14 cellular contexts compared by ENCODE assay signal in genomic region chr1:228900099-228900965, GRCh38.
DNase-seq lines count a peak whose midpoint lies in the region; ATAC-seq and TF ChIP-seq lines count a peak whose summit lies in the region.
"Had no signal": no experiment of that assay in that cellular context is flagged by ENCODE, and none has a peak within 500 bp of the region (broad histone marks: within the 10 kb centered on the region; RNA-seq: fewer than 3 reads in every experiment).

No MANE protein-coding gene starts in this region.

- H3K4me3 ChIP-seq in Peyer's patch (no peak overlapping the region), Caco-2 (ENCODE audit: low read depth, low read length) (no peak overlapping the region)
- H3K4me3 ChIP-seq: coronary artery had no signal

- H3K36me3 ChIP-seq in Peyer's patch, result no peaks in the 10 kb centered on the region
- H3K36me3 ChIP-seq in Caco-2 (ENCODE audit: control insufficient read depth, insufficient read depth, low read length), result no peaks in the 10 kb centered on the region

- H3K4me1 ChIP-seq in Peyer's patch (peaks cover 0 to 18% (median 0%) of the 10 kb centered on the region in 4 donors), Caco-2 (peaks cover 4% of the 10 kb centered on the region; the same call in 1 of the 2 replicates)
- H3K4me1 ChIP-seq: parathyroid adenoma had no signal

- H3K36me3 Mint-ChIP-seq in Caco-2 (ENCODE audit: insufficient read depth, unreplicated experiment), result no peaks in the 10 kb centered on the region
- H3K36me3 Mint-ChIP-seq: CD8-positive, alpha-beta T cell had no signal

- no peaks in the 10 kb centered on the region for H3K9me3 ChIP-seq in Peyer's patch
- H3K9me3 ChIP-seq in Caco-2, result no peaks in the 10 kb centered on the region

- no peaks in the 10 kb centered on the region for H3K9me3 Mint-ChIP-seq in Caco-2 (ENCODE audit: unreplicated experiment)
- H3K9me3 Mint-ChIP-seq: CD8-positive, alpha-beta T cell had no signal

- no peak overlapping the region for H3K4me3 Mint-ChIP-seq in Caco-2 (ENCODE audit: unreplicated experiment)
- H3K4me3 Mint-ChIP-seq: activated CD8-positive, alpha-beta T cell treated with anti-CD3 and anti-CD28 coated beads, Interleukin-2, amount 10 ng/mL, durations not matched to agents 7 days and 5 days; CD8-positive, alpha-beta T cell had no signal

- intact Hi-C loops in Caco-2 (cut with micrococcal nuclease; ENCODE audit: unreplicated experiment), result no loop called here

- TF ChIP-seq CTCF in Peyer's patch (IDR thresholded peaks at IDR 0.05), result no peak
- no peak for TF ChIP-seq CTCF in Caco-2 (IDR thresholded peaks at IDR 0.05; ENCODE audit: insufficient read depth in 1 of 2, low read depth in 1 of 2, low read length in 1 of 2, severe bottlenecking in 1 of 2, unreplicated experiment in 1 of 2)

- POLR2A ChIA-PET in Caco-2 (lab: Charles Lee), result no interaction called here

- H3K27ac ChIP-seq in Peyer's patch, result peak overlapping the region in 3 of 4 donors; percentile 8 to 72 (median 65)
- H3K27ac ChIP-seq: HL-60, parathyroid adenoma had no signal

- no TSS peak for BruUV-seq in Caco-2 (replicated peaks; lab: Mats Ljungman, UMichigan)

- ATAC-seq in HG03039 (IDR thresholded peaks at IDR 0.05; ENCODE audit: unreplicated experiment), result no peak
- ATAC-seq: activated CD8-positive, alpha-beta T cell treated with anti-CD3 and anti-CD28 coated beads, Interleukin-2, amount 10 ng/mL, durations not matched to agents 7 days and 5 days; CD8-positive, alpha-beta T cell; left lobe of liver had no signal

- no peak overlapping the region for H3K27ac Mint-ChIP-seq in Caco-2 (ENCODE audit: unreplicated experiment)
- H3K27ac Mint-ChIP-seq: activated CD8-positive, alpha-beta T cell treated with anti-CD3 and anti-CD28 coated beads, Interleukin-2, amount 10 ng/mL, durations not matched to agents 7 days and 5 days; CD8-positive, alpha-beta T cell had no signal

- H3K4me1 Mint-ChIP-seq in Caco-2 (ENCODE audit: low read depth, unreplicated experiment), result peaks cover 13% of the 10 kb centered on the region

- no peaks in the 10 kb centered on the region for H3K27me3 ChIP-seq in Peyer's patch
- no peaks in the 10 kb centered on the region for H3K27me3 ChIP-seq in Caco-2 (replicated peaks; ENCODE audit: control insufficient read depth, insufficient read depth, low read length)

- no peaks in the 10 kb centered on the region for H3K27me3 Mint-ChIP-seq in Caco-2 (ENCODE audit: insufficient read depth, unreplicated experiment)

- DNase-seq in Peyer's patch (peak in 1 of 3 donors; percentile 58), ecto neural progenitor cell (ENCODE audit: low spot score) (peak; percentile 50), middle frontal gyrus (ENCODE audit: extremely low spot score, low spot score) (peak; percentile 12), superior temporal gyrus (ENCODE audit: extremely low spot score) (peak; percentile 71), Caco-2 (no peak), SHP77 (lab: John Stamatoyannopoulos, UW) (no peak)
- DNase-seq: activated CD8-positive, alpha-beta T cell treated with anti-CD3 and anti-CD28 coated beads, Interleukin-2, amount 10 ng/mL, durations not matched to agents 7 days and 5 days; activated naive CD4-positive, alpha-beta T cell treated with anti-CD3 and anti-CD28 coated beads, Interleukin-2, amount 50 U/mL, for 16 hours; CD8-positive, alpha-beta T cell had no signal

- TF ChIP-seq POLR2A in Peyer's patch (IDR thresholded peaks at IDR 0.05), result no peak

- CTCF ChIA-PET in Caco-2 (lab: Charles Lee), result no interaction called here

Comparison
In these comparisons a context has a peak if more than half of its experiments do, and no peak if none do; other contexts are left out.
1. DNase-seq: peak in ecto neural progenitor cell (single experiment), middle frontal gyrus (single experiment) and superior temporal gyrus (single experiment); none in Caco-2 (0 of 2) and SHP77 (0 of 2).